ENCODE assay signal across 17 cellular contexts in the genomic region with DNA sequence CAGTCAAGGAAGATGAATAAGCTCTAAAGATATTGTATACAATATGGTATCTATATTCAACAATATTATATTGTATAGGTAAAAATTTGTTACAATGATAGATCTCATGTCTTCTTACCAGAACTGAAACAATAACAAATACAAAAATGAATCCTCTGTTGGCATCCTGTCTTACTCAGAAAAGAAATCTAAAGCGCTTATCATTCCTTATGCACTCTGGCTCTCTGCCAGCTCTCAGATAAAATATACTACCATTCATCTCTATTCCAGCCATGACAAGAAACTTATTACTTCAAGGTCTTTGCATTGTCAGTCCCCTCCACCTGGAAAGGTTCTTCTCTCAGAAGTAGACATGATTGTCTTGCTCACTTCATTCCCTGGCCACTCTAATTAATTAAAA.
A peak's percentile ranks its signal among the peaks of the same experiment; 100 is the strongest.
DNase-seq lines count a peak whose midpoint lies in the region; ATAC-seq and TF ChIP-seq lines count a peak whose summit lies in the region.
"Had no signal": no experiment of that assay in that cellular context is flagged by ENCODE, and none has a peak within 500 bp of the region (broad histone marks: within the 10 kb centered on the region; RNA-seq: fewer than 3 reads in every experiment).

No MANE protein-coding gene starts in this region.

- DNase-seq in activated T-cell treated with anti-CD3 and anti-CD28 coated beads, Interleukin-2, amount 50 U/mL, for 24 hours, result no peak
- DNase-seq in activated T-cell treated with anti-CD3 and anti-CD28 coated beads for 4 hours (no peak), T-cell (peak in 1 of 34 experiments; percentile 1), dermis blood vessel endothelial cell (peak; percentile 2), GM03348 (ENCODE audit: low spot score) (no peak), uterus (no peak)
- no peak for DNase-seq in CD4-positive, alpha-beta memory T cell
- DNase-seq: DMS79, Kasumi-1, NCI-H1092 treated with DMSO at 0.1 percent for 48 hours, NCI-H146, NCI-H2081, NCI-H510A, NCI-H774, SHP77 had no signal

- ATAC-seq in T-cell (replicated peaks in 1 of 4), result peak in 2 of 4 experiments; percentile 12 to 47
- ATAC-seq: A549 had no signal

- peaks cover 66% of the 10 kb centered on the region for H3K4me1 Mint-ChIP-seq in activated T-cell treated with anti-CD3 and anti-CD28 coated beads, Interleukin-2, amount 50 U/mL, for 24 hours (ENCODE audit: low read depth)
- H3K4me1 Mint-ChIP-seq in CD4-positive, alpha-beta memory T cell, result peaks cover 38 to 58% (median 49%) of the 10 kb centered on the region in 4 donors
- peaks cover 62 to 68% (median 62%) of the 10 kb centered on the region in 3 donors for H3K4me1 Mint-ChIP-seq in T-cell
- H3K4me1 Mint-ChIP-seq: IgD-negative memory B cell had no signal

- POLR2A ChIA-PET in CD4-positive, alpha-beta memory T cell (lab: Charles Lee; ENCODE audit: partially characterized antibody), result no interaction called here
- POLR2A ChIA-PET in T-cell (lab: Charles Lee), result no interaction called here

- no peak overlapping the region for H3K4me3 Mint-ChIP-seq in activated T-cell treated with anti-CD3 and anti-CD28 coated beads, Interleukin-2, amount 50 U/mL, for 24 hours
- peak overlapping the region in 2 of 8 donors; percentile 7 to 13 for H3K4me3 Mint-ChIP-seq in CD4-positive, alpha-beta memory T cell
- H3K4me3 Mint-ChIP-seq in T-cell, result no peak overlapping the region
- H3K4me3 Mint-ChIP-seq: IgD-negative memory B cell had no signal

- H3K9me3 ChIP-seq in CD4-positive, alpha-beta memory T cell (ENCODE audit: control insufficient read depth in 1 of 2, low read length in 2 of 2), result no peaks in the 10 kb centered on the region
- H3K9me3 ChIP-seq in uterus, result no peaks in the 10 kb centered on the region
- H3K9me3 ChIP-seq: A549 had no signal

- peak overlapping the region; percentile 35 for H3K27ac Mint-ChIP-seq in activated T-cell treated with anti-CD3 and anti-CD28 coated beads, Interleukin-2, amount 50 U/mL, for 24 hours
- H3K27ac Mint-ChIP-seq in CD4-positive, alpha-beta memory T cell, result peak overlapping the region in 5 of 7 donors; percentile 1 to 56 (median 18)
- peak overlapping the region; percentile 66 to 87 for H3K27ac Mint-ChIP-seq in T-cell
- H3K27ac Mint-ChIP-seq: IgD-negative memory B cell had no signal

- no peak for TF ChIP-seq POLR2A in uterus (IDR thresholded peaks at IDR 0.05)

- no peaks in the 10 kb centered on the region for H3K36me3 ChIP-seq in CD4-positive, alpha-beta memory T cell (ENCODE audit: insufficient read depth, low read length)
- no peaks in the 10 kb centered on the region for H3K36me3 ChIP-seq in uterus

- H3K27ac ChIP-seq in CD4-positive, alpha-beta memory T cell (ENCODE audit: low read depth, low read length), result no peak overlapping the region
- no peak overlapping the region for H3K27ac ChIP-seq in uterus
- H3K27ac ChIP-seq: A549 had no signal

- H3K4me1 ChIP-seq in CD4-positive, alpha-beta memory T cell (ENCODE audit: insufficient read depth, low read length), result peaks cover 55% of the 10 kb centered on the region
- H3K4me1 ChIP-seq in uterus, result no peaks in the 10 kb centered on the region
- H3K4me1 ChIP-seq: A549 had no signal

- H3K4me3 ChIP-seq in CD4-positive, alpha-beta memory T cell (ENCODE audit: low read length in 2 of 2), result no peak overlapping the region
- no peak overlapping the region for H3K4me3 ChIP-seq in uterus
- H3K4me3 ChIP-seq: A549 had no signal

- H3K36me3 Mint-ChIP-seq in activated T-cell treated with anti-CD3 and anti-CD28 coated beads, Interleukin-2, amount 50 U/mL, for 24 hours (ENCODE audit: low read depth), result peaks cover 15% of the 10 kb centered on the region
- peaks cover 4 to 11% of the 10 kb centered on the region in 2 donors for H3K36me3 Mint-ChIP-seq in CD4-positive, alpha-beta memory T cell
- H3K36me3 Mint-ChIP-seq in T-cell, result peaks cover 12% of the 10 kb centered on the region
- H3K36me3 Mint-ChIP-seq: IgD-negative memory B cell had no signal

- peaks cover 6% of the 10 kb centered on the region for H3K9me3 Mint-ChIP-seq in activated T-cell treated with anti-CD3 and anti-CD28 coated beads, Interleukin-2, amount 50 U/mL, for 24 hours
- peaks cover 0 to 4% (median 0%) of the 10 kb centered on the region in 8 donors for H3K9me3 Mint-ChIP-seq in CD4-positive, alpha-beta memory T cell
- peaks cover 0 to 7% (median 0%) of the 10 kb centered on the region in 3 donors for H3K9me3 Mint-ChIP-seq in T-cell

- TF ChIP-seq CTCF in uterus (IDR thresholded peaks at IDR 0.05), result no peak

- no peaks in the 10 kb centered on the region for H3K27me3 ChIP-seq in CD4-positive, alpha-beta memory T cell (ENCODE audit: insufficient read depth, low read length)
- H3K27me3 ChIP-seq in uterus, result no peaks in the 10 kb centered on the region

- no peaks in the 10 kb centered on the region for H3K27me3 Mint-ChIP-seq in activated T-cell treated with anti-CD3 and anti-CD28 coated beads, Interleukin-2, amount 50 U/mL, for 24 hours
- H3K27me3 Mint-ChIP-seq in CD4-positive, alpha-beta memory T cell, result no peaks in the 10 kb centered on the region
- H3K27me3 Mint-ChIP-seq in T-cell, result no peaks in the 10 kb centered on the region
- H3K27me3 Mint-ChIP-seq: IgD-negative memory B cell had no signal

- intact Hi-C loops in CD4-positive, alpha-beta memory T cell (cut with micrococcal nuclease), result no loop called here
- intact Hi-C loops in uterus (cut with DNase I; ENCODE audit: low total_unique reads), result no loop called here

- CTCF ChIA-PET in CD4-positive, alpha-beta memory T cell (lab: Charles Lee; ENCODE audit: partially characterized antibody), result no interaction called here
- CTCF ChIA-PET in T-cell (lab: Charles Lee), result no interaction called here

Comparison
In these comparisons a context has a peak if more than half of its experiments do, and no peak if none do; other contexts are left out.
1. H3K27ac Mint-ChIP-seq: peak in every context shown above with its lines; median percentile 76 in T-cell; 35 in activated T-cell treated with anti-CD3 and anti-CD28 coated beads, Interleukin-2, amount 50 U/mL, for 24 hours; 18 in CD4-positive, alpha-beta memory T cell.